ENCODE assay signal across 7 cellular contexts in the genomic region with DNA sequence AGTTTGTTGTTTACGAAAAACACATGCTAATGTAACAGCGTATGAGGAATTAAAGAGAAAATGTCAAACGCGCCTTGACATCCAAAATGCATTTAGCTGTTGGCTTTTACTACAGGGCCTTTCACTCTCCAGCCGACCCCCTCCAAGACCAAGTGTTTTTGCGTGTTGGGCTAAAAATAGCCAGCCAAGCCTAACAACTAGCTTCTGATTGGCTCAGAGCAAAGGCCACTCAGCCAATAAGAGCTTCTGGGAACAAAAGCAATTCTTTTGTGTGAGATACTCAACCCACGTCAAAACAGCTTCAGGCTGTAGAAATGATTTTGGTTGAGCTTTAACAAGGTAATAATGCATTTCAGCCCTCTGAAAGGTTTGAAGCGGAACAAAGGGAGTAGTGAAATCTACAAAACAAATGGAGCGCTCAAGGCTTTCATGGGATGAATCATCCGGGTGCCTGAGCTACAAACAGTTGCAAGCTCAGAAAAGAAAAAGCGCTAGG.
A peak's percentile ranks its signal among the peaks of the same experiment; 100 is the strongest.
DNase-seq lines count a peak whose midpoint lies in the region; ATAC-seq and TF ChIP-seq lines count a peak whose summit lies in the region.

No MANE protein-coding gene starts in this region.

- POLR2A ChIA-PET in activated naive CD8-positive, alpha-beta T cell treated with anti-CD3 and anti-CD28 coated beads, Interleukin-2, amount 10 ng/mL, durations not matched to agents 7 days and 5 days (lab: Charles Lee): interaction anchor here (1.2 to 2.1 kb wide), 3 partner anchors 23 to 763 kb away, joined by 3 to 21 read pairs (median 5); partner anchors contain the start of gene BTG1

- H3F3A ChIP-seq in MM.1S (ENCODE audit: insufficient read depth, low read length): no peaks in the 10 kb centered on the region

- no peak overlapping the region for H3K27ac ChIP-seq in MM.1S (ENCODE audit: low read length)

- H4K20me1 ChIP-seq in MM.1S (ENCODE audit: insufficient read depth, low read length): no peaks in the 10 kb centered on the region

- no peaks in the 10 kb centered on the region for H3K27me3 ChIP-seq in MM.1S (replicated peaks; ENCODE audit: insufficient read depth, low read length)

- peak; percentile 60 for ATAC-seq in GM21825 (IDR thresholded peaks at IDR 0.05; ENCODE audit: unreplicated experiment)
- peak; percentile 58 for ATAC-seq in activated naive CD8-positive, alpha-beta T cell treated with anti-CD3 and anti-CD28 coated beads, Interleukin-2, amount 10 ng/mL, durations not matched to agents 7 days and 5 days (ENCODE audit: low read depth)

- H3K4me3 Mint-ChIP-seq in activated naive CD8-positive, alpha-beta T cell treated with anti-CD3 and anti-CD28 coated beads, Interleukin-2, amount 10 ng/mL, durations not matched to agents 7 days and 5 days: peak overlapping the region; percentile 89

- H3K36me3 ChIP-seq in MM.1S (replicated peaks; ENCODE audit: insufficient read depth, low read length): no peaks in the 10 kb centered on the region

- no peaks in the 10 kb centered on the region for H3K4me1 ChIP-seq in MM.1S (ENCODE audit: low read length)

- DNase-seq in GM10266 (ENCODE audit: extremely low spot score): peak; percentile 45
- DNase-seq in MM.1S: no peak
- DNase-seq in activated naive CD8-positive, alpha-beta T cell treated with anti-CD3 and anti-CD28 coated beads, Interleukin-2, amount 10 ng/mL, durations not matched to agents 7 days and 5 days: no peak
- peak; percentile 9 for DNase-seq in glomerular visceral epithelial cell (ENCODE audit: extremely low spot score)
- peak in 55 of 56 donors; percentile 13 to 90 (median 73) for DNase-seq in nucleus accumbens (lab: John Stamatoyannopoulos, UW)
- no peak for DNase-seq in RPMI8226

- peaks cover 3% of the 10 kb centered on the region for H3K27me3 Mint-ChIP-seq in activated naive CD8-positive, alpha-beta T cell treated with anti-CD3 and anti-CD28 coated beads, Interleukin-2, amount 10 ng/mL, durations not matched to agents 7 days and 5 days

- no peaks in the 10 kb centered on the region for H3K36me3 Mint-ChIP-seq in activated naive CD8-positive, alpha-beta T cell treated with anti-CD3 and anti-CD28 coated beads, Interleukin-2, amount 10 ng/mL, durations not matched to agents 7 days and 5 days

- H3K9me3 ChIP-seq in MM.1S (replicated peaks; ENCODE audit: insufficient read depth, low read length): no peaks in the 10 kb centered on the region

- peaks cover 11% of the 10 kb centered on the region for H3K4me1 Mint-ChIP-seq in activated naive CD8-positive, alpha-beta T cell treated with anti-CD3 and anti-CD28 coated beads, Interleukin-2, amount 10 ng/mL, durations not matched to agents 7 days and 5 days

- H3K9ac ChIP-seq in MM.1S (ENCODE audit: low read length): no peak overlapping the region

- no peaks in the 10 kb centered on the region for H3K79me2 ChIP-seq in MM.1S (ENCODE audit: low read length)

- no peak overlapping the region for H2AFZ ChIP-seq in MM.1S (ENCODE audit: low read length)

- H3K9me2 ChIP-seq in MM.1S (replicated peaks; ENCODE audit: insufficient read depth, low read length): no peaks in the 10 kb centered on the region

- no peaks in the 10 kb centered on the region for H3K9me3 Mint-ChIP-seq in activated naive CD8-positive, alpha-beta T cell treated with anti-CD3 and anti-CD28 coated beads, Interleukin-2, amount 10 ng/mL, durations not matched to agents 7 days and 5 days

- H3K27ac Mint-ChIP-seq in activated naive CD8-positive, alpha-beta T cell treated with anti-CD3 and anti-CD28 coated beads, Interleukin-2, amount 10 ng/mL, durations not matched to agents 7 days and 5 days: no peak overlapping the region

- H3K4me2 ChIP-seq in MM.1S (ENCODE audit: low read depth, low read length): 0 out of 2 replicates have a peak overlapping the region, but pooled peaks have one; percentile 44

- TF ChIP-seq CTCF in GM10266 (IDR thresholded peaks at IDR 0.05; ENCODE audit: control insufficient read depth, insufficient read depth, low read depth, missing control alignments) (no peak), MM.1S (IDR thresholded peaks at IDR 0.05; ENCODE audit: low read length) (no peak)

- H3K4me3 ChIP-seq in MM.1S (ENCODE audit: low read length): no peak overlapping the region

Comparison
In these comparisons a context has a peak if more than half of its experiments do, and no peak if none do; other contexts are left out.
1. DNase-seq: peak in GM10266 (single experiment), glomerular visceral epithelial cell (single experiment) and nucleus accumbens (55 of 56); none in MM.1S (single experiment), activated naive CD8-positive, alpha-beta T cell treated with anti-CD3 and anti-CD28 coated beads, Interleukin-2, amount 10 ng/mL, durations not matched to agents 7 days and 5 days (single experiment) and RPMI8226 (single experiment).